ENCODE assay signal across 17 cellular contexts in the genomic region with DNA sequence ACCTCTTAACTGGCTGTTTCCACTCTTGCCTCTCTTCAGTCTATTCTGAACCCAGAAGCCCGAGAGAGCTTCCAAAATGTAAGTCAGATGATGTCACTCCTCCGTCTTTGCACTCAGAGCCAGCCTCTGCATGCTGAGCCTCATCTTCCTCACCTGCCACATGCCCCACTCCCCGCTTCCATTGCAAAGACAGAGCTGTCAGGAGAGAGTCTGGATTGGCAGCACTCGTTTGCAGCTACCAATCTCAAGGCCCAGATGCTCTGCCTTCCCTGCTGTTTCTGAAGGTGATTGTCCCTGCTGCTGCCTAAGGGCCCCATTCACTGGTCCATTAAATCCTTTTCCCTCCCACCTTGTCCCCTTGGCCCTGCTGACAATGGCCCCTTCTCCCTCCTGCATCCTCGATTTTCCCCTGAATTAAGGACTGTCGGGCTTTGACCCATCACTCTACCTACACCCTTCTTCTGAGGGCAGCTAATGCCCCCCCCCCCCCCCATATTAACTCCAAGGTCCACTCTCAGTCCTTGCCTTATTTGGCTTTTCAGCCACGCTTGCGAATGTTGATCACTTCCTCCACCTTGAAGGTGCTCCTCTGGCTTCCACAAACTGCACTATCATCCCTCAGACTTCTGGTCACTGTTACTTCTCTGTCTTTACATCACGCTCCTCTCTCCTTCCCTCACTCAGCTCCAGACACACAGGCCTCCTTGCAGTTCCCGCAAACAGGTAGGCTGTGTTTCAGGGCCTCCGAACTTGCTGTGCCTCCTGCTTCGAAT.
DNase-seq lines count a peak whose midpoint lies in the region; ATAC-seq and TF ChIP-seq lines count a peak whose summit lies in the region.
"Had no signal": no experiment of that assay in that cellular context is flagged by ENCODE, and none has a peak within 500 bp of the region (broad histone marks: within the 10 kb centered on the region; RNA-seq: fewer than 3 reads in every experiment).

No MANE protein-coding gene starts in this region.

- no peak for ATAC-seq in left ventricle myocardium superior
- ATAC-seq: Panc1, SK-N-SH treated with all-trans-retinoic acid at 6 μM for 48 hours had no signal

- peak overlapping the region; percentile 80 for H3K27ac Mint-ChIP-seq in progenitor cell of endocrine pancreas
- H3K27ac Mint-ChIP-seq in activated CD4-positive, alpha-beta memory T cell treated with anti-CD3 and anti-CD28 coated beads, Interleukin-2, amount 10 ng/mL, durations not matched to agents 7 days and 5 days, result no peak overlapping the region
- H3K27ac Mint-ChIP-seq: T-helper 1 cell treated with Interleukin-12 subunit alpha and Interleukin-12 subunit beta and Interleukin-4 antibody, amounts not matched to agents 30 μg/mL and 1 μg/mL, for 36 hours had no signal

- no peak for TF ChIP-seq CTCF in progenitor cell of endocrine pancreas (IDR thresholded peaks at IDR 0.05; ENCODE audit: unreplicated experiment)

- peaks cover 42% of the 10 kb centered on the region for H3K4me1 Mint-ChIP-seq in progenitor cell of endocrine pancreas (ENCODE audit: low read depth)
- H3K4me1 Mint-ChIP-seq in activated CD4-positive, alpha-beta memory T cell treated with anti-CD3 and anti-CD28 coated beads, Interleukin-2, amount 10 ng/mL, durations not matched to agents 7 days and 5 days, result peaks cover 19% of the 10 kb centered on the region

- CTCF ChIA-PET in activated CD4-positive, alpha-beta memory T cell treated with anti-CD3 and anti-CD28 coated beads, Interleukin-2, amount 10 ng/mL, durations not matched to agents 7 days and 5 days (lab: Charles Lee), result interaction anchor here (0.6 kb wide), 1 partner anchor 103 kb away, joined by 3 read pairs; no protein-coding TSS in a partner anchor

- no peaks in the 10 kb centered on the region for H3K36me3 Mint-ChIP-seq in progenitor cell of endocrine pancreas (ENCODE audit: insufficient read depth)
- no peaks in the 10 kb centered on the region for H3K36me3 Mint-ChIP-seq in activated CD4-positive, alpha-beta memory T cell treated with anti-CD3 and anti-CD28 coated beads, Interleukin-2, amount 10 ng/mL, durations not matched to agents 7 days and 5 days (ENCODE audit: low read depth)

- POLR2A ChIA-PET in activated CD4-positive, alpha-beta memory T cell treated with anti-CD3 and anti-CD28 coated beads, Interleukin-2, amount 10 ng/mL, durations not matched to agents 7 days and 5 days (lab: Charles Lee), result no interaction called here

- no peak overlapping the region for H3K4me3 Mint-ChIP-seq in progenitor cell of endocrine pancreas (ENCODE audit: low read depth)
- no peak overlapping the region for H3K4me3 Mint-ChIP-seq in activated CD4-positive, alpha-beta memory T cell treated with anti-CD3 and anti-CD28 coated beads, Interleukin-2, amount 10 ng/mL, durations not matched to agents 7 days and 5 days
- H3K4me3 Mint-ChIP-seq: T-helper 1 cell treated with Interleukin-12 subunit alpha and Interleukin-12 subunit beta and Interleukin-4 antibody, amounts not matched to agents 30 μg/mL and 1 μg/mL, for 36 hours had no signal

- DNase-seq in DMS 273 (lab: John Stamatoyannopoulos, UW; ENCODE audit: unreplicated experiment) (peak; percentile 40), DMS 273 treated with DMSO at 0.1 percent for 48 hours (lab: John Stamatoyannopoulos, UW) (no peak), NCI-H526 treated with DMSO at 0.1 percent for 48 hours (lab: John Stamatoyannopoulos, UW) (peak; percentile 29), cerebellum (ENCODE audit: low spot score) (peak; percentile 40), progenitor cell of endocrine pancreas (ENCODE audit: low spot score, unreplicated experiment) (no peak), anterior cingulate cortex (lab: John Stamatoyannopoulos, UW) (no peak), left ventricle myocardium superior (no peak)
- DNase-seq in activated CD4-positive, alpha-beta memory T cell treated with anti-CD3 and anti-CD28 coated beads, Interleukin-2, amount 10 ng/mL, durations not matched to agents 7 days and 5 days, result no peak
- DNase-seq: DMS153, HCEC 1CT, NCI-H1694, NCI-H2107, NCI-H524 treated with DMSO at 0.1 percent for 48 hours, Right ventricle myocardium superior had no signal

- no peaks in the 10 kb centered on the region for H3K27me3 Mint-ChIP-seq in progenitor cell of endocrine pancreas
- H3K27me3 Mint-ChIP-seq in activated CD4-positive, alpha-beta memory T cell treated with anti-CD3 and anti-CD28 coated beads, Interleukin-2, amount 10 ng/mL, durations not matched to agents 7 days and 5 days, result peaks cover 26% of the 10 kb centered on the region

- H3K9me3 Mint-ChIP-seq in progenitor cell of endocrine pancreas (ENCODE audit: low read depth), result no peaks in the 10 kb centered on the region
- H3K9me3 Mint-ChIP-seq in activated CD4-positive, alpha-beta memory T cell treated with anti-CD3 and anti-CD28 coated beads, Interleukin-2, amount 10 ng/mL, durations not matched to agents 7 days and 5 days, result no peaks in the 10 kb centered on the region
- H3K9me3 Mint-ChIP-seq: T-helper 1 cell treated with Interleukin-12 subunit alpha and Interleukin-12 subunit beta and Interleukin-4 antibody, amounts not matched to agents 30 μg/mL and 1 μg/mL, for 36 hours had no signal

- intact Hi-C loops in left ventricle myocardium superior (cut with micrococcal nuclease), result no loop called here

Comparison
In these comparisons a context has a peak if more than half of its experiments do, and no peak if none do; other contexts are left out.
1. DNase-seq: peak in DMS 273 (single experiment), NCI-H526 treated with DMSO at 0.1 percent for 48 hours (single experiment) and cerebellum (single experiment); none in DMS 273 treated with DMSO at 0.1 percent for 48 hours (single experiment), progenitor cell of endocrine pancreas (single experiment), activated CD4-positive, alpha-beta memory T cell treated with anti-CD3 and anti-CD28 coated beads, Interleukin-2, amount 10 ng/mL, durations not matched to agents 7 days and 5 days (single experiment), anterior cingulate cortex (0 of 58) and left ventricle myocardium superior (single experiment).